In genomic region chr7:85664341-85664740, GRCh38 we compare ENCODE assay signal across 31 cellular contexts.
"Had no signal": no experiment of that assay in that cellular context is flagged by ENCODE, and none has a peak within 500 bp of the region (broad histone marks: within the 10 kb centered on the region; RNA-seq: fewer than 3 reads in every experiment).

No MANE protein-coding gene starts in this region.

- H3K9me3 ChIP-seq: adrenal gland, body of pancreas, breast epithelium had no signal

- H3K27ac ChIP-seq: adrenal gland, body of pancreas, brain microvascular endothelial cell, breast epithelium, VCaP had no signal

- H3K4me3 ChIP-seq: adrenal gland, body of pancreas, breast epithelium had no signal

- H3K27me3 ChIP-seq: adrenal gland, body of pancreas, brain microvascular endothelial cell, breast epithelium had no signal

- DNase-seq: activated B cell treated with CpG ODN at 0.5 μM for 24 hours; activated CD4-positive, alpha-beta memory T cell treated with anti-CD3 and anti-CD28 coated beads for 36 hours; activated CD4-positive, alpha-beta T cell treated with anti-CD3 and anti-CD28 coated beads for 4 hours; activated CD4-positive, alpha-beta T cell treated with anti-CD3 and anti-CD28 coated beads, Interleukin-2, amount 10 ng/mL, durations not matched to agents 24 days and 14 days; activated CD4-positive, alpha-beta T cell treated with anti-CD3 and anti-CD28 coated beads, Interleukin-2, amount 50 U/mL, for 1 hour; activated CD4-positive, alpha-beta T cell treated with anti-CD3 and anti-CD28 coated beads, Interleukin-2, amount 50 U/mL, for 4 hours; activated CD4-positive, CD25-positive, alpha-beta regulatory T cell treated with anti-CD3 and anti-CD28 coated beads, Interleukin-2, amount 50 U/mL, for 72 hours; activated CD8-positive, alpha-beta memory T cell treated with anti-CD3 and anti-CD28 coated beads, Interleukin-2, amount 50 U/mL, for 4 hours; activated CD8-positive, alpha-beta T cell treated with anti-CD3 and anti-CD28 coated beads for 36 hours; activated effector memory CD4-positive, alpha-beta T cell treated with anti-CD3 and anti-CD28 coated beads, Interleukin-2, amount 50 U/mL, for 16 hours; activated gamma-delta T cell treated with Interleukin-2 at 50 U/mL for 16 hours; activated naive CD4-positive, alpha-beta T cell; activated naive CD4-positive, alpha-beta T cell treated with anti-CD3 and anti-CD28 coated beads for 36 hours; activated naive CD4-positive, alpha-beta T cell treated with anti-CD3 and anti-CD28 coated beads, Interleukin-2, amount 50 U/mL, for 16 hours; activated naive CD8-positive, alpha-beta T cell treated with anti-CD3 and anti-CD28 coated beads for 36 hours; activated T-cell treated with anti-CD3 and anti-CD28 coated beads for 4 hours; activated T-cell treated with anti-CD3 and anti-CD28 coated beads, Interleukin-2, amount 50 U/mL, for 1 hour; activated T-cell treated with anti-CD3 and anti-CD28 coated beads, Interleukin-2, amount 50 U/mL, for 4 hours; activated T-cell treated with anti-CD3 and anti-CD28 coated beads, Interleukin-2, amount 50 U/mL, for 72 hours; adrenal gland; amniotic stem cell; aorta; body of pancreas; brain microvascular endothelial cell; central memory CD4-positive, alpha-beta T cell; T-cell; T-helper 17 cell had no signal

- ATAC-seq: activated CD8-positive, alpha-beta T cell treated with anti-CD3 and anti-CD28 coated beads for 36 hours; activated naive CD4-positive, alpha-beta T cell treated with anti-CD3 and anti-CD28 coated beads, Interleukin-2, amount 50 U/mL, for 72 hours; activated T-cell treated with anti-CD3 and anti-CD28 coated beads, Interleukin-2, amount 50 U/mL, for 4 hours; activated T-cell treated with anti-CD3 and anti-CD28 coated beads, Interleukin-2, amount 50 U/mL, for 72 hours; activated T-helper 17 cell treated with anti-CD3 and anti-CD28 coated beads, Interleukin-2, amount 50 U/mL, for 72 hours; body of pancreas; T-cell; T-helper 17 cell had no signal

- H3K4me1 ChIP-seq: adrenal gland, body of pancreas, breast epithelium had no signal

- H3K36me3 ChIP-seq: adrenal gland, brain microvascular endothelial cell, breast epithelium had no signal
